17 cellular contexts compared by ENCODE assay signal in genomic region chrX:1207496-1208025, GRCh38. TPM values are rescaled to one million over a fixed set of nuclear protein-coding genes. Genes with fewer than 3 reads are reported as not detected.
DNase-seq lines count a peak whose midpoint lies in the region; ATAC-seq and TF ChIP-seq lines count a peak whose summit lies in the region.
"Had no signal": no experiment of that assay in that cellular context is flagged by ENCODE, and none has a peak within 500 bp of the region (broad histone marks: within the 10 kb centered on the region; RNA-seq: fewer than 3 reads in every experiment).

No MANE protein-coding gene starts in this region.

- H3K4me3 Mint-ChIP-seq in activated CD4-positive, alpha-beta T cell treated with anti-CD3 and anti-CD28 coated beads for 36 hours, result peak overlapping the region; percentile 50
- H3K4me3 Mint-ChIP-seq in activated naive CD8-positive, alpha-beta T cell, result peak overlapping the region; percentile 80
- H3K4me3 Mint-ChIP-seq in neural progenitor cell, result peak overlapping the region; percentile 15
- H3K4me3 Mint-ChIP-seq: GM23338 had no signal

- intact Hi-C loops in activated CD4-positive, alpha-beta T cell treated with anti-CD3 and anti-CD28 coated beads for 36 hours (cut with DNase I, micrococcal nuclease), result loop anchor here in 1 of 2 experiments (1.0 to 5.0 kb wide), 6 partner anchors 18 to 1295 kb away; partner anchors contain the start of genes ASMTL, DHRSX, P2RY8 and SLC25A6

- H3K27me3 ChIP-seq in DOHH2 (ENCODE audit: control insufficient read depth, low read length), result no peaks in the 10 kb centered on the region
- H3K27me3 ChIP-seq in neural progenitor cell, result no peaks in the 10 kb centered on the region
- no peaks in the 10 kb centered on the region for H3K27me3 ChIP-seq in brain microvascular endothelial cell (replicated peaks)
- H3K27me3 ChIP-seq: heart left ventricle had no signal

- no peak for TF ChIP-seq CTCF in DOHH2 (IDR thresholded peaks at IDR 0.05; ENCODE audit: low read depth, low read length, poor library complexity, severe bottlenecking)
- no peak for TF ChIP-seq CTCF in neural progenitor cell (IDR thresholded peaks at IDR 0.05)
- no peak for TF ChIP-seq CTCF in brain microvascular endothelial cell (IDR thresholded peaks at IDR 0.05; ENCODE audit: low read depth, low read length, missing control alignments)

- H3K27me3 Mint-ChIP-seq in activated CD4-positive, alpha-beta T cell treated with anti-CD3 and anti-CD28 coated beads for 36 hours, result peaks cover 7% of the 10 kb centered on the region
- H3K27me3 Mint-ChIP-seq in activated naive CD8-positive, alpha-beta T cell, result peaks cover 2% of the 10 kb centered on the region
- H3K27me3 Mint-ChIP-seq in neural progenitor cell (ENCODE audit: insufficient read depth, low read depth), result peaks cover 5% of the 10 kb centered on the region

- no peak overlapping the region for H3K9ac ChIP-seq in neural progenitor cell

- no peaks in the 10 kb centered on the region for H3K36me3 Mint-ChIP-seq in activated CD4-positive, alpha-beta T cell treated with anti-CD3 and anti-CD28 coated beads for 36 hours (ENCODE audit: low read depth)
- H3K36me3 Mint-ChIP-seq in activated naive CD8-positive, alpha-beta T cell, result no peaks in the 10 kb centered on the region
- no peaks in the 10 kb centered on the region for H3K36me3 Mint-ChIP-seq in neural progenitor cell

- H3K27ac Mint-ChIP-seq in activated CD4-positive, alpha-beta T cell treated with anti-CD3 and anti-CD28 coated beads for 36 hours, result peak overlapping the region; percentile 69
- peak overlapping the region; percentile 78 for H3K27ac Mint-ChIP-seq in activated naive CD8-positive, alpha-beta T cell
- H3K27ac Mint-ChIP-seq in neural progenitor cell, result no peak overlapping the region
- H3K27ac Mint-ChIP-seq: GM23338 had no signal

- POLR2A ChIA-PET in activated CD4-positive, alpha-beta T cell treated with anti-CD3 and anti-CD28 coated beads for 36 hours (lab: Charles Lee), result no interaction called here

- in situ Hi-C loops in brain microvascular endothelial cell (cut with HindIII; ENCODE audit: low pct_ligation_motif_present, low sequenced_read_pairs), result no loop called here

- H3K79me2 ChIP-seq in DOHH2 (ENCODE audit: control insufficient read depth, low read length) (peaks cover 25% of the 10 kb centered on the region), neural progenitor cell (ENCODE audit: low read depth) (no peaks in the 10 kb centered on the region)

- H3F3A ChIP-seq in DOHH2 (ENCODE audit: control insufficient read depth, insufficient read depth) (peaks cover 7% of the 10 kb centered on the region), neural progenitor cell (ENCODE audit: low read depth) (peaks cover 20% of the 10 kb centered on the region)

- H3K9me3 ChIP-seq in DOHH2 (ENCODE audit: control insufficient read depth, insufficient read depth, low read length) (no peaks in the 10 kb centered on the region), neural progenitor cell (ENCODE audit: low read depth) (no peaks in the 10 kb centered on the region)
- H3K9me3 ChIP-seq: heart left ventricle had no signal

- H4K20me1 ChIP-seq in DOHH2 (ENCODE audit: control insufficient read depth, insufficient read depth, low read depth, low read length) (no peaks in the 10 kb centered on the region), neural progenitor cell (ENCODE audit: low read depth) (no peaks in the 10 kb centered on the region)

- H3K4me1 ChIP-seq in DOHH2 (ENCODE audit: control insufficient read depth, low read length) (peaks cover 66% of the 10 kb centered on the region), neural progenitor cell (peaks cover 4% of the 10 kb centered on the region)

- peak overlapping the region; percentile 73 for H3K4me2 ChIP-seq in DOHH2 (ENCODE audit: low read length)
- no peak overlapping the region for H3K4me2 ChIP-seq in neural progenitor cell

- H3K4me1 Mint-ChIP-seq in activated CD4-positive, alpha-beta T cell treated with anti-CD3 and anti-CD28 coated beads for 36 hours, result peaks cover 35% of the 10 kb centered on the region
- peaks cover 45% of the 10 kb centered on the region for H3K4me1 Mint-ChIP-seq in activated naive CD8-positive, alpha-beta T cell (ENCODE audit: low read depth)
- H3K4me1 Mint-ChIP-seq in neural progenitor cell, result peaks cover 20% of the 10 kb centered on the region
- H3K4me1 Mint-ChIP-seq: GM23338 had no signal

- H3K9me2 ChIP-seq in DOHH2 (replicated peaks; ENCODE audit: control insufficient read depth, low read length), result no peaks in the 10 kb centered on the region

- DNase-seq in activated CD4-positive, alpha-beta T cell treated with anti-CD3 and anti-CD28 coated beads for 36 hours, result no peak
- no peak for DNase-seq in activated CD4-positive, alpha-beta T cell treated with anti-CD3 and anti-CD28 coated beads for 1 hour
- DNase-seq in neural progenitor cell (ENCODE audit: low spot score) (no peak), brain microvascular endothelial cell (no peak), midbrain (lab: John Stamatoyannopoulos, UW) (no peak)
- DNase-seq: heart left ventricle; kidney glomerular epithelial cell; NCI-H1417; NCI-H446 treated with DMSO at 0.1 percent for 48 hours; right cardiac atrium; stimulated activated CD4-positive, alpha-beta T cell treated with anti-CD3 and anti-CD28 coated beads, Interleukin-4, amount 100 ng/mL, for 4 hours; stimulated activated naive CD4-positive, alpha-beta T cell treated with Interleukin-2 at 50 U/mL for 16 hours had no signal

- CTCF ChIA-PET in activated CD4-positive, alpha-beta T cell treated with anti-CD3 and anti-CD28 coated beads for 36 hours (lab: Charles Lee), result no interaction called here

- H3K4me3 ChIP-seq in DOHH2 (ENCODE audit: low read length), result peak overlapping the region; percentile 77
- no peak overlapping the region for H3K4me3 ChIP-seq in neural progenitor cell
- no peak overlapping the region for H3K4me3 ChIP-seq in brain microvascular endothelial cell (ENCODE audit: low read depth, low read length)
- H3K4me3 ChIP-seq: coronary artery, heart left ventricle had no signal

- H3K9me3 Mint-ChIP-seq in activated CD4-positive, alpha-beta T cell treated with anti-CD3 and anti-CD28 coated beads for 36 hours (ENCODE audit: low read depth), result peaks cover 1% of the 10 kb centered on the region
- H3K9me3 Mint-ChIP-seq in activated naive CD8-positive, alpha-beta T cell (ENCODE audit: low read depth), result no peaks in the 10 kb centered on the region
- peaks cover 2% of the 10 kb centered on the region for H3K9me3 Mint-ChIP-seq in neural progenitor cell

- H3K27ac ChIP-seq in DOHH2 (ENCODE audit: low read depth, low read length) (peak overlapping the region; percentile 68), neural progenitor cell (no peak overlapping the region), brain microvascular endothelial cell (no peak overlapping the region)
- H3K27ac ChIP-seq: coronary artery, heart left ventricle had no signal

- no peak overlapping the region for H2AFZ ChIP-seq in neural progenitor cell (replicated peaks)
- H2AFZ ChIP-seq: GM23338 had no signal

- no peak for ATAC-seq in activated CD4-positive, alpha-beta T cell treated with anti-CD3 and anti-CD28 coated beads for 36 hours
- ATAC-seq in GM18861 (IDR thresholded peaks at IDR 0.05; ENCODE audit: unreplicated experiment), result no peak
- ATAC-seq: GM23338, heart left ventricle, right cardiac atrium had no signal

- H3K36me3 ChIP-seq in DOHH2 (ENCODE audit: control insufficient read depth, low read length), result peaks cover 6% of the 10 kb centered on the region
- no peaks in the 10 kb centered on the region for H3K36me3 ChIP-seq in neural progenitor cell
- no peaks in the 10 kb centered on the region for H3K36me3 ChIP-seq in brain microvascular endothelial cell (replicated peaks)
- H3K36me3 ChIP-seq: heart left ventricle had no signal

RNA-seq across cellular contexts. Expression of gene CRLF2, which starts 4.9 kb away (rescaled TPM):
- total RNA-seq in activated CD4-positive, alpha-beta T cell treated with anti-CD3 and anti-CD28 coated beads for 36 hours, result 1 to 10 TPM; 1.3 to 1.7 TPM
- total RNA-seq in neural progenitor cell (ENCODE audit: low replicate concordance), result not detected in 2 replicates
- total RNA-seq: GM23338, right cardiac atrium had no signal

Comparison
In these comparisons a context has a peak if more than half of its experiments do, and no peak if none do; other contexts are left out.
1. H3K4me3 Mint-ChIP-seq: peak in every context shown above with its lines; median percentile 80 in activated naive CD8-positive, alpha-beta T cell; 50 in activated CD4-positive, alpha-beta T cell treated with anti-CD3 and anti-CD28 coated beads for 36 hours; 15 in neural progenitor cell.